ENCODE assay signal across 8 cellular contexts in the genomic region with DNA sequence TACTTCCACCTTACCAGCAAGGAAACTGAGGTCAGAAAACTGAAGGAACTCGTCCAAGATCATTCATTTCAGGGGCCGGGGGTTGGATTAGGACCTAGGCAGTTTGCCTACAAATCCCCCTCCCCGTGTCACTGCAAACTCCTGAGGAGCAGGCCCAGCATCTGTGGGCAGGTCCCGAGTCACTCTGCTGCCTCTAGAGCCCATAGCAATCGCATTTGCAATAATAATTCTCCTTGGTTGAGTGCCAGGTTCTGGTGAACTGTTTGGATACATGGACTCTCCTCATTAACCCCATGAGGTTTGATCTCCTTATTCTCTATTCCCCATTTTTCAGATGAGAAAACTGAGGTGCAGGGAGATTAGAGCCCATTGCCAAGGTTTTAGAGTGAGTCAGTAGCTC. TPM values are rescaled to one million over a fixed set of nuclear protein-coding genes. Genes with fewer than 3 reads are reported as not detected.
A peak's percentile ranks its signal among the peaks of the same experiment; 100 is the strongest.
DNase-seq lines count a peak whose midpoint lies in the region; ATAC-seq and TF ChIP-seq lines count a peak whose summit lies in the region.

No MANE protein-coding gene starts in this region.

- H3K27ac ChIP-seq in SK-N-SH (ENCODE audit: low read depth in 2 of 2, low read length in 1 of 2) = no peak overlapping the region

- no peaks in the 10 kb centered on the region for H3K9me3 ChIP-seq in SK-N-SH

- CTCF ChIA-PET in SK-N-SH (lab: Yijun Ruan, JAX) = no interaction called here

- no peaks in the 10 kb centered on the region for H3K9me2 ChIP-seq in SK-N-SH

- ATAC-seq in GM21367 (IDR thresholded peaks at IDR 0.05; ENCODE audit: unreplicated experiment) = no peak

- H3K4me3 ChIP-seq in SK-N-SH (ENCODE audit: low read depth in 2 of 2, low read length in 1 of 2) (peak overlapping the region; percentile 73 to 80), fibroblast of mammary gland (ENCODE audit: control insufficient read depth, low read depth, low read length) (peak overlapping the region; percentile 81)

- peak overlapping the region; percentile 89 for H3K27ac Mint-ChIP-seq in activated T-cell treated with anti-CD3 and anti-CD28 coated beads, Interleukin-2, amount 50 U/mL, for 24 hours

- H3F3A ChIP-seq in SK-N-SH (replicated peaks; ENCODE audit: insufficient read depth) = peaks cover 21% of the 10 kb centered on the region

- no peak for DNase-seq in activated T-cell treated with anti-CD3 and anti-CD28 coated beads, Interleukin-2, amount 50 U/mL, for 24 hours
- no peak for DNase-seq in activated T-cell treated with anti-CD3 and anti-CD28 coated beads, Interleukin-2, amount 50 U/mL, for 1 hour
- DNase-seq in SK-N-SH = peak; percentile 41
- peak; percentile 52 for DNase-seq in fibroblast of mammary gland (ENCODE audit: low read depth)
- peak; percentile 8 for DNase-seq in renal cortical epithelial cell (ENCODE audit: low read depth)
- no peak for DNase-seq in NCI-H1417 treated with DMSO at 0.1 percent for 48 hours (lab: John Stamatoyannopoulos, UW)
- DNase-seq in amygdala (lab: John Stamatoyannopoulos, UW) = no peak

- H3K4me1 ChIP-seq in SK-N-SH (ENCODE audit: control insufficient read depth in 1 of 2, insufficient read depth in 2 of 2, low read depth in 1 of 2, low read length in 1 of 2) = peaks cover 0 to 17% of the 10 kb centered on the region in 2 experiments; a peak in 1 of 4 replicates

- H3K9me3 Mint-ChIP-seq in activated T-cell treated with anti-CD3 and anti-CD28 coated beads, Interleukin-2, amount 50 U/mL, for 24 hours = no peaks in the 10 kb centered on the region

- no peak for TF ChIP-seq CTCF in SK-N-SH (IDR thresholded peaks at IDR 0.05)
- TF ChIP-seq CTCF in fibroblast of mammary gland (conservative IDR thresholded peaks at IDR 0.05; ENCODE audit: control insufficient read depth, insufficient read depth, low read depth, low read length) = no peak

- peak overlapping the region; percentile 79 for H3K9ac ChIP-seq in SK-N-SH

- no peak overlapping the region for H2AFZ ChIP-seq in SK-N-SH (ENCODE audit: low read depth)

- peaks cover 23% of the 10 kb centered on the region for H3K4me1 Mint-ChIP-seq in activated T-cell treated with anti-CD3 and anti-CD28 coated beads, Interleukin-2, amount 50 U/mL, for 24 hours (ENCODE audit: low read depth)

- no peaks in the 10 kb centered on the region for H3K27me3 ChIP-seq in SK-N-SH (ENCODE audit: insufficient read depth)

- no peak for TF ChIP-seq EP300 in SK-N-SH (IDR thresholded peaks at IDR 0.05; ENCODE audit: borderline replicate concordance in 1 of 2, low read depth in 1 of 2, low read length in 1 of 2)

- 4% methylated on average over 4 of the region's 5 CpGs for WGBS in SK-N-SH (ENCODE audit: low lambda C conversion rate)

- no peak for TF ChIP-seq RAD21 in SK-N-SH (IDR thresholded peaks at IDR 0.05; ENCODE audit: low read length)

- H4K20me1 ChIP-seq in SK-N-SH (ENCODE audit: insufficient read depth) = peaks cover 3% of the 10 kb centered on the region; the same call in 1 of the 2 replicates

- no peaks in the 10 kb centered on the region for H3K27me3 Mint-ChIP-seq in activated T-cell treated with anti-CD3 and anti-CD28 coated beads, Interleukin-2, amount 50 U/mL, for 24 hours

- peaks cover 8 to 32% of the 10 kb centered on the region in 2 experiments for H3K36me3 ChIP-seq in SK-N-SH (replicated peaks in 1 of 2; ENCODE audit: control insufficient read depth in 1 of 2, insufficient read depth in 2 of 2, low read length in 1 of 2)

- H3K4me2 ChIP-seq in SK-N-SH = peak overlapping the region; percentile 98

- peaks cover 57% of the 10 kb centered on the region for H3K79me2 ChIP-seq in SK-N-SH (ENCODE audit: insufficient read depth)

- peak overlapping the region; percentile 89 for H3K4me3 Mint-ChIP-seq in activated T-cell treated with anti-CD3 and anti-CD28 coated beads, Interleukin-2, amount 50 U/mL, for 24 hours

- POLR2A ChIA-PET in SK-N-SH (lab: Yijun Ruan, JAX) = no interaction called here

- H3K36me3 Mint-ChIP-seq in activated T-cell treated with anti-CD3 and anti-CD28 coated beads, Interleukin-2, amount 50 U/mL, for 24 hours (ENCODE audit: low read depth) = peaks cover 51% of the 10 kb centered on the region

TF ChIP-seq in SK-N-SH, 30 proteins besides CTCF, POLR2A, EP300 and RAD21:
- TF ChIP-seq FOSL2 (IDR thresholded peaks at IDR 0.05; ENCODE audit: borderline replicate concordance, low read depth) = no peak
- TF ChIP-seq GABPA (IDR thresholded peaks at IDR 0.05; ENCODE audit: low read depth) = no peak

RNA-seq across cellular contexts. Expression of gene PIN1, which starts 0.9 kb away (rescaled TPM):
- 148 and 152 TPM in 2 replicates for polyA plus RNA-seq in SK-N-SH (2012; rRNA removed)
- 77.6 and 127 TPM in 2 replicates for polyA plus RNA-seq in SK-N-SH (2012; cell fraction: cytosol; rRNA removed)
- polyA plus RNA-seq in SK-N-SH (2012; cell fraction: nucleus; rRNA removed) = 92.6 and 93.4 TPM in 2 replicates
- 92.3 and 112 TPM in 2 replicates for total RNA-seq in renal cortical epithelial cell

RNA-seq across cellular contexts. Expression of gene UBL5, which starts 8.3 kb away (rescaled TPM):
- 2,269 and 2,602 TPM in 2 replicates for polyA plus RNA-seq in SK-N-SH (2012; rRNA removed)
- polyA plus RNA-seq in SK-N-SH (2012; cell fraction: cytosol; rRNA removed) = 2,682 and 3,847 TPM in 2 replicates
- polyA plus RNA-seq in SK-N-SH (2012; cell fraction: nucleus; rRNA removed) = 748 and 798 TPM in 2 replicates
- total RNA-seq in renal cortical epithelial cell = 229 and 449 TPM in 2 replicates

RNA-seq across cellular contexts. Expression of gene FBXL12, which starts 17.1 kb away (rescaled TPM):
- 27.1 and 30.5 TPM in 2 replicates for polyA plus RNA-seq in SK-N-SH (2012; rRNA removed)
- polyA plus RNA-seq in SK-N-SH (2012; cell fraction: cytosol; rRNA removed) = 14.2 and 18.7 TPM in 2 replicates
- 79.8 and 123 TPM in 2 replicates for polyA plus RNA-seq in SK-N-SH (2012; cell fraction: nucleus; rRNA removed)
- 9.7 and 16.7 TPM in 2 replicates for total RNA-seq in renal cortical epithelial cell

Comparison
In these comparisons a context has a peak if more than half of its experiments do, and no peak if none do; other contexts are left out.
1. DNase-seq: peak in SK-N-SH (single experiment), fibroblast of mammary gland (single experiment) and renal cortical epithelial cell (single experiment); none in activated T-cell treated with anti-CD3 and anti-CD28 coated beads, Interleukin-2, amount 50 U/mL, for 24 hours (single experiment), activated T-cell treated with anti-CD3 and anti-CD28 coated beads, Interleukin-2, amount 50 U/mL, for 1 hour (single experiment), NCI-H1417 treated with DMSO at 0.1 percent for 48 hours (single experiment) and amygdala (0 of 56).